Comparison of ENCODE assay signal across 8 cellular contexts in the genomic region with DNA sequence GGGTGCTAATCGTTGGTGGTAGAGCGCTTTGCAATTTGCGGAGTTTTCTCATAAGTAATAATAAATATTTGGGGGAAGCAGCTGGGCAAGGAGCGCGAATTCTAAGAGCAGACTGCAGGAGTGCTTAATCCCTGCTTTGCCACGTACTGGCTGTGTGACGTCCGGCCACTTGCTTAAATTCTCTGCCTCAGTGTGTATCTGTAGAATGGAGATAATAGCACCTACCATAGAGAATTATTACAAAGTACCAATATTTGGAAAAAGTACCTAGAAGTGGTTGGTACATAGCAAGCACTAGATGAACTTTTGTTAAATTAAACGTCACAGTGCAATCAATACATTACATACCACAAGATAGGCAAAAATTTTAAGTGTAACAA.
DNase-seq lines count a peak whose midpoint lies in the region; ATAC-seq lines count a peak whose summit lies in the region.

No MANE protein-coding gene starts in this region.

- H3K4me3 ChIP-seq in BLaER1 treated with 17β-estradiol and CSF1 and Interleukin-3, amounts not matched to agents 10 nM and 100 nM: peak overlapping the region; percentile 80 to 99 (median 88)

- H4K20me1 ChIP-seq in BLaER1 treated with 17β-estradiol and CSF1 and Interleukin-3, amounts not matched to agents 10 nM and 100 nM: peaks cover 32 to 42% (median 36%) of the 10 kb centered on the region in 11 experiments; a peak in 21 of 22 replicates

- H3K36me3 ChIP-seq in BLaER1 treated with 17β-estradiol and CSF1 and Interleukin-3, amounts not matched to agents 10 nM and 100 nM: peaks cover 8 to 32% (median 21%) of the 10 kb centered on the region in 11 experiments; a peak in 21 of 22 replicates

- H3K27me3 ChIP-seq in BLaER1 treated with 17β-estradiol and CSF1 and Interleukin-3, amounts not matched to agents 10 nM and 100 nM: no peaks in the 10 kb centered on the region

- peak overlapping the region; percentile 12 to 99 (median 92); a peak in 21 of 22 replicates for H3K27ac ChIP-seq in BLaER1 treated with 17β-estradiol and CSF1 and Interleukin-3, amounts not matched to agents 10 nM and 100 nM
- peak overlapping the region; percentile 78 for H3K27ac ChIP-seq in angular gyrus (ENCODE audit: low read depth, low read length)
- H3K27ac ChIP-seq in substantia nigra (ENCODE audit: low read depth, low read length, poor library complexity, severe bottlenecking): peak overlapping the region; percentile 74

- peak; percentile 31 for ATAC-seq in GM19452 (IDR thresholded peaks at IDR 0.05; ENCODE audit: unreplicated experiment)
- ATAC-seq in HG03442 (IDR thresholded peaks at IDR 0.05; ENCODE audit: unreplicated experiment): peak; percentile 23

- no peaks in the 10 kb centered on the region for H3K9me3 ChIP-seq in BLaER1 treated with 17β-estradiol and CSF1 and Interleukin-3, amounts not matched to agents 10 nM and 100 nM (replicated peaks in 1 of 11)

- H3K4me2 ChIP-seq in BLaER1 treated with 17β-estradiol and CSF1 and Interleukin-3, amounts not matched to agents 10 nM and 100 nM: peak overlapping the region; percentile 65 to 91 (median 85)

- H3K4me1 ChIP-seq in BLaER1 treated with 17β-estradiol and CSF1 and Interleukin-3, amounts not matched to agents 10 nM and 100 nM: peaks cover 34 to 45% (median 41%) of the 10 kb centered on the region in 10 experiments

- peak overlapping the region; percentile 66 to 99 (median 94) for H3K9ac ChIP-seq in BLaER1 treated with 17β-estradiol and CSF1 and Interleukin-3, amounts not matched to agents 10 nM and 100 nM

- DNase-seq in iPS-NIHi7 (ENCODE audit: extremely low spot score): peak; percentile 15
- no peak for DNase-seq in substantia nigra (lab: John Stamatoyannopoulos, UW)
- DNase-seq in GF-D8 (lab: John Stamatoyannopoulos, UW): no peak
- DNase-seq in SW480 (ENCODE audit: low spot score): no peak
